ENCODE assay signal across 23 cellular contexts in genomic region chr12:71190822-71191221, GRCh38. TPM values are rescaled to one million over a fixed set of nuclear protein-coding genes. Genes with fewer than 3 reads are reported as not detected.
DNase-seq lines count a peak whose midpoint lies in the region; ATAC-seq, FAIRE-seq and TF ChIP-seq lines count a peak whose summit lies in the region.
"Had no signal": no experiment of that assay in that cellular context is flagged by ENCODE, and none has a peak within 500 bp of the region (broad histone marks: within the 10 kb centered on the region; RNA-seq: fewer than 3 reads in every experiment).

No MANE protein-coding gene starts in this region.

- no peak overlapping the region for H3K4me2 ChIP-seq in endothelial cell of umbilical vein (ENCODE audit: insufficient read depth, low read length)
- H3K4me2 ChIP-seq: A549, BLaER1 had no signal

- FAIRE-seq in endothelial cell of umbilical vein (lab: Jason Lieb, UNC), result no peak
- FAIRE-seq: A549, D721Med, G401.6, GM12891, GM19239 had no signal

- ATAC-seq in stimulated activated memory B cell treated with anti-CD40 and anti-IgM and Interleukin-4, amounts not matched to agents 10 μg/mL and 1 μg/mL and 100 μg/mL, for 72 hours, result no peak
- ATAC-seq: A549; CD8-positive, alpha-beta T cell had no signal

- H3K9me3 ChIP-seq in A673 (ENCODE audit: low read depth, low read length, poor library complexity, severe bottlenecking) (no peaks in the 10 kb centered on the region), SK-N-MC (ENCODE audit: low read depth, low read length) (no peaks in the 10 kb centered on the region), endothelial cell of umbilical vein (replicated peaks; ENCODE audit: control insufficient read depth, insufficient read depth, low read length) (no peaks in the 10 kb centered on the region)
- H3K9me3 ChIP-seq: A549, BE2C, BLaER1, Caco-2 had no signal

- H2AFZ ChIP-seq in endothelial cell of umbilical vein (ENCODE audit: low read depth, low read length), result no peak overlapping the region

- H3K27ac ChIP-seq in A673 (ENCODE audit: low read depth, low read length, poor library complexity, severe bottlenecking) (peak overlapping the region; percentile 98), SK-N-MC (peak overlapping the region; percentile 98), endothelial cell of umbilical vein (ENCODE audit: insufficient read depth, low read depth, low read length) (no peak overlapping the region)
- H3K27ac ChIP-seq: 22Rv1, A549, BLaER1 had no signal

- H3K36me3 Mint-ChIP-seq in stimulated activated memory B cell treated with anti-CD40 and anti-IgM and Interleukin-4, amounts not matched to agents 10 μg/mL and 1 μg/mL and 100 μg/mL, for 72 hours, result no peaks in the 10 kb centered on the region
- no peaks in the 10 kb centered on the region for H3K36me3 Mint-ChIP-seq in nephron progenitor cell (ENCODE audit: low read depth)
- H3K36me3 Mint-ChIP-seq: CD14-positive monocyte; CD8-positive, alpha-beta T cell had no signal

- CTCF ChIA-PET in A673 (lab: Charles Lee), result no interaction called here
- CTCF ChIA-PET in endothelial cell of umbilical vein (lab: Charles Lee), result no interaction called here

- H3K4me3 ChIP-seq in A673 (ENCODE audit: low read depth, low read length, poor library complexity, severe bottlenecking) (no peak overlapping the region), SK-N-MC (peak overlapping the region; percentile 42), endothelial cell of umbilical vein (replicated peaks in 1 of 3; ENCODE audit: insufficient read depth in 1 of 3, low read depth in 1 of 3, low read length in 3 of 3) (no peak overlapping the region)
- H3K4me3 ChIP-seq: A549, BLaER1 had no signal

- TF ChIP-seq CTCF in A673 (conservative IDR thresholded peaks at IDR 0.05; ENCODE audit: low read depth, low read length) (no peak), endothelial cell of umbilical vein (IDR thresholded peaks at IDR 0.05; ENCODE audit: extremely low read depth in 1 of 2, insufficient read depth in 1 of 2, low read depth in 1 of 2, low read length in 2 of 2) (no peak), nephron progenitor cell (IDR thresholded peaks at IDR 0.05) (no peak)

- peak; percentile 93 for DNase-seq in A673 (ENCODE audit: low spot score)
- DNase-seq in SK-N-MC (ENCODE audit: low read depth, low spot score), result no peak
- peak; percentile 21 for DNase-seq in endothelial cell of umbilical vein (ENCODE audit: low read depth, low spot score)
- no peak for DNase-seq in nephron progenitor cell
- DNase-seq: ACHN; BE2C; C1 segment of cervical spinal cord; Caco-2; Calu3; CD4-positive, alpha-beta T cell; CD8-positive, alpha-beta T cell; DMS79 treated with DMSO at 0.1 percent for 48 hours; GF-D8 had no signal

- H3K27me3 Mint-ChIP-seq in stimulated activated memory B cell treated with anti-CD40 and anti-IgM and Interleukin-4, amounts not matched to agents 10 μg/mL and 1 μg/mL and 100 μg/mL, for 72 hours, result no peaks in the 10 kb centered on the region
- H3K27me3 Mint-ChIP-seq in nephron progenitor cell (ENCODE audit: low read depth, poor library complexity), result peaks cover 5% of the 10 kb centered on the region
- H3K27me3 Mint-ChIP-seq: CD4-positive, alpha-beta T cell had no signal

- TF ChIP-seq POLR2A in endothelial cell of umbilical vein (IDR thresholded peaks at IDR 0.05; ENCODE audit: low read depth, low read length), result no peak

- no peaks in the 10 kb centered on the region for H3K79me2 ChIP-seq in endothelial cell of umbilical vein (ENCODE audit: control insufficient read depth, insufficient read depth, low read length)

- H3K27ac Mint-ChIP-seq in stimulated activated memory B cell treated with anti-CD40 and anti-IgM and Interleukin-4, amounts not matched to agents 10 μg/mL and 1 μg/mL and 100 μg/mL, for 72 hours, result no peak overlapping the region
- no peak overlapping the region for H3K27ac Mint-ChIP-seq in nephron progenitor cell
- H3K27ac Mint-ChIP-seq: CD14-positive monocyte; CD4-positive, alpha-beta T cell; CD8-positive, alpha-beta T cell had no signal

- H4K20me1 ChIP-seq in endothelial cell of umbilical vein (replicated peaks; ENCODE audit: control insufficient read depth, extremely low read depth, insufficient read depth, low read length), result no peaks in the 10 kb centered on the region
- H4K20me1 ChIP-seq: BLaER1 had no signal

- intact Hi-C loops in A673 (cut with micrococcal nuclease; ENCODE audit: unreplicated experiment), result loop anchor here (2.0 to 5.0 kb wide), 7 partner anchors 30 to 686 kb away; no protein-coding TSS in a partner anchor
- intact Hi-C loops in endothelial cell of umbilical vein (cut with micrococcal nuclease), result no loop called here

- no peaks in the 10 kb centered on the region for H3K4me1 Mint-ChIP-seq in stimulated activated memory B cell treated with anti-CD40 and anti-IgM and Interleukin-4, amounts not matched to agents 10 μg/mL and 1 μg/mL and 100 μg/mL, for 72 hours
- no peaks in the 10 kb centered on the region for H3K4me1 Mint-ChIP-seq in nephron progenitor cell
- H3K4me1 Mint-ChIP-seq: CD14-positive monocyte had no signal

- no peaks in the 10 kb centered on the region for H3K27me3 ChIP-seq in A673 (replicated peaks; ENCODE audit: insufficient read depth, low read depth, low read length, poor library complexity)
- peaks cover 3 to 6% of the 10 kb centered on the region in 2 experiments for H3K27me3 ChIP-seq in endothelial cell of umbilical vein (ENCODE audit: control insufficient read depth in 2 of 2, insufficient read depth in 2 of 2, low read length in 2 of 2)
- H3K27me3 ChIP-seq: BE2C, BLaER1 had no signal

- H3K36me3 ChIP-seq in A673 (ENCODE audit: insufficient read depth, low read length, poor library complexity, severe bottlenecking) (no peaks in the 10 kb centered on the region), SK-N-MC (ENCODE audit: insufficient read depth, low read length) (no peaks in the 10 kb centered on the region), endothelial cell of umbilical vein (ENCODE audit: control insufficient read depth in 2 of 2, extremely low read depth in 1 of 2, insufficient read depth in 2 of 2, low read length in 2 of 2) (no peaks in the 10 kb centered on the region)
- H3K36me3 ChIP-seq: BE2C, BLaER1 had no signal

- POLR2A ChIA-PET in A673 (lab: Charles Lee; ENCODE audit: low non-redundant PET), result no interaction called here
- POLR2A ChIA-PET in endothelial cell of umbilical vein (lab: Charles Lee), result no interaction called here

- H3K4me1 ChIP-seq in A673 (ENCODE audit: insufficient read depth, low read length, poor library complexity, severe bottlenecking), result peaks cover 79% of the 10 kb centered on the region
- H3K4me1 ChIP-seq in endothelial cell of umbilical vein (ENCODE audit: control insufficient read depth, extremely low read depth, insufficient read depth, low read length), result no peaks in the 10 kb centered on the region
- H3K4me1 ChIP-seq: A549 had no signal

- no peak overlapping the region for H3K9ac ChIP-seq in SK-N-MC (ENCODE audit: insufficient read length)
- no peak overlapping the region for H3K9ac ChIP-seq in endothelial cell of umbilical vein (replicated peaks; ENCODE audit: extremely low read depth, insufficient read depth, low read length)
- H3K9ac ChIP-seq: BLaER1 had no signal

- no peak overlapping the region for H3K4me3 Mint-ChIP-seq in stimulated activated memory B cell treated with anti-CD40 and anti-IgM and Interleukin-4, amounts not matched to agents 10 μg/mL and 1 μg/mL and 100 μg/mL, for 72 hours
- H3K4me3 Mint-ChIP-seq in nephron progenitor cell, result no peak overlapping the region
- H3K4me3 Mint-ChIP-seq: CD14-positive monocyte; CD4-positive, alpha-beta T cell; CD8-positive, alpha-beta T cell had no signal

- H3K9me1 ChIP-seq in endothelial cell of umbilical vein (replicated peaks; ENCODE audit: control insufficient read depth, extremely low read depth, insufficient read depth, low read length), result no peaks in the 10 kb centered on the region

- dilution Hi-C loops in endothelial cell of umbilical vein (cut with MboI; ENCODE audit: extremely low pct_ligation_motif_present, low sequenced_read_pairs), result no loop called here

- H3K9me3 Mint-ChIP-seq in stimulated activated memory B cell treated with anti-CD40 and anti-IgM and Interleukin-4, amounts not matched to agents 10 μg/mL and 1 μg/mL and 100 μg/mL, for 72 hours, result peaks cover 7% of the 10 kb centered on the region
- H3K9me3 Mint-ChIP-seq in nephron progenitor cell, result no peaks in the 10 kb centered on the region
- H3K9me3 Mint-ChIP-seq: CD4-positive, alpha-beta T cell; CD8-positive, alpha-beta T cell had no signal

- no TSS peak for BruUV-seq in A673 (replicated peaks; lab: Mats Ljungman, UMichigan)
- no TSS peak for BruUV-seq in endothelial cell of umbilical vein (replicated peaks; lab: Mats Ljungman, UMichigan)

TF ChIP-seq in endothelial cell of umbilical vein, 7 proteins besides CTCF, POLR2A, EP300 and RAD21:
- TF ChIP-seq FOS (IDR thresholded peaks at IDR 0.05; ENCODE audit: borderline replicate concordance, insufficient read depth, low read length) (peak; percentile 40), EZH2 (IDR thresholded peaks at IDR 0.05; ENCODE audit: borderline replicate concordance, low read depth, low read length, severe bottlenecking) (no peak), MAX (IDR thresholded peaks at IDR 0.05; ENCODE audit: insufficient read depth, insufficient read length) (no peak), GATA2 (IDR thresholded peaks at IDR 0.05; ENCODE audit: insufficient read depth, insufficient read length, low read depth, low read length) (peak; percentile 84)

RNA-seq across cellular contexts. Expression of gene TSPAN8, which starts 33.0 kb away (rescaled TPM):
- total RNA-seq in A673 (2021) (74.7 and 79.4 TPM in 2 replicates), endothelial cell of umbilical vein (1.6 TPM in 1 of 2 replicates, not detected in the other)
- polyA plus RNA-seq in endothelial cell of umbilical vein, result 0.76 and 1.2 TPM in 2 replicates
- 1.0 and 1.1 TPM in 2 replicates for polyA plus RNA-seq in endothelial cell of umbilical vein (2011; cell fraction: cytosol; rRNA removed)
- 0.49 and 0.59 TPM in 2 replicates for polyA plus RNA-seq in endothelial cell of umbilical vein (2011; cell fraction: nucleus; rRNA removed)
- polyA plus RNA-seq in endothelial cell of umbilical vein (2012), result 0.72 TPM in 1 of 2 replicates, not detected in the other
- polyA minus RNA-seq in endothelial cell of umbilical vein, result 0.42 TPM in 1 of 2 replicates, not detected in the other
- polyA minus RNA-seq in endothelial cell of umbilical vein (2011; cell fraction: cytosol; rRNA and poly(A)+ RNA removed), result 18.9 TPM
- polyA minus RNA-seq in endothelial cell of umbilical vein (2011; cell fraction: nucleus; rRNA and poly(A)+ RNA removed), result 0.63 and 0.91 TPM in 2 replicates
- total RNA-seq: CD4-positive, alpha-beta T cell; CD8-positive, alpha-beta T cell had no signal
- polyA plus RNA-seq: AG04450, CD14-positive monocyte had no signal

Comparison
In these comparisons a context has a peak if more than half of its experiments do, and no peak if none do; other contexts are left out.
1. DNase-seq: peak in A673 (single experiment) and endothelial cell of umbilical vein (single experiment); none in SK-N-MC (single experiment) and nephron progenitor cell (single experiment).
2. RNA of gene TSPAN8, which starts 33.0 kb away (total RNA-seq): 74.7 to 79.4 TPM in A673; 1.6 TPM in endothelial cell of umbilical vein; every median in the first group is over 10 times any median in the second.